Comparison of ENCODE assay signal across 15 cellular contexts in genomic region chr1:223180803-223181321, GRCh38. TPM values are rescaled to one million over a fixed set of nuclear protein-coding genes. Genes with fewer than 3 reads are reported as not detected.
DNase-seq lines count a peak whose midpoint lies in the region; ATAC-seq, FAIRE-seq and TF ChIP-seq lines count a peak whose summit lies in the region.
"Had no signal": no experiment of that assay in that cellular context is flagged by ENCODE, and none has a peak within 500 bp of the region (broad histone marks: within the 10 kb centered on the region; RNA-seq: fewer than 3 reads in every experiment).

No MANE protein-coding gene starts in this region.

- no peak for TF ChIP-seq POLR2A in NB4 (IDR thresholded peaks at IDR 0.05; ENCODE audit: extremely low read depth, insufficient read length)

- H3K4me3 Mint-ChIP-seq in activated T-cell treated with anti-CD3 and anti-CD28 coated beads, Interleukin-2, amount 50 U/mL, for 72 hours: no peak overlapping the region
- H3K4me3 Mint-ChIP-seq: B cell, HFFc6, mesothelial cell of epicardium had no signal

- peak; percentile 89 for FAIRE-seq in bronchial epithelial cell (lab: Jason Lieb, UNC)
- FAIRE-seq: endometrium, GM18507 had no signal

- H3K27me3 ChIP-seq in bronchial epithelial cell (ENCODE audit: control insufficient read depth, insufficient read depth, low read length): no peaks in the 10 kb centered on the region

- intact Hi-C loops in left colon (cut with DNase I, micrococcal nuclease): no loop called here

- H3K36me3 Mint-ChIP-seq in activated T-cell treated with anti-CD3 and anti-CD28 coated beads, Interleukin-2, amount 50 U/mL, for 72 hours (ENCODE audit: insufficient read depth in 2 of 2): no peaks in the 10 kb centered on the region
- H3K36me3 Mint-ChIP-seq: mesothelial cell of epicardium had no signal

- ATAC-seq in left colon (no peak), GM21717 (IDR thresholded peaks at IDR 0.05; ENCODE audit: unreplicated experiment) (no peak)
- no peak for ATAC-seq in activated T-cell treated with anti-CD3 and anti-CD28 coated beads, Interleukin-2, amount 50 U/mL, for 72 hours (replicated peaks in 1 of 2)

- peaks cover 29% of the 10 kb centered on the region for H3K4me1 Mint-ChIP-seq in activated T-cell treated with anti-CD3 and anti-CD28 coated beads, Interleukin-2, amount 50 U/mL, for 72 hours (ENCODE audit: low read depth)
- H3K4me1 Mint-ChIP-seq: B cell had no signal

- H3K4me3 ChIP-seq in NB4 (ENCODE audit: low read depth, low read length): no peak overlapping the region
- H3K4me3 ChIP-seq in bronchial epithelial cell (ENCODE audit: low read depth, low read length): no peak overlapping the region

- H3K27ac Mint-ChIP-seq in activated T-cell treated with anti-CD3 and anti-CD28 coated beads, Interleukin-2, amount 50 U/mL, for 72 hours: no peak overlapping the region
- H3K27ac Mint-ChIP-seq: B cell, HFFc6, mesothelial cell of epicardium had no signal

- H3K27me3 Mint-ChIP-seq in activated T-cell treated with anti-CD3 and anti-CD28 coated beads, Interleukin-2, amount 50 U/mL, for 72 hours (ENCODE audit: low read depth): peaks cover 22% of the 10 kb centered on the region

- DNase-seq in AG09319 (ENCODE audit: extremely low read depth, low read depth) (peak; percentile 22), NB4 (ENCODE audit: low read depth) (peak; percentile 88), bronchial epithelial cell (ENCODE audit: low read depth) (peak; percentile 87), medulla oblongata (ENCODE audit: extremely low spot score) (peak; percentile 81), left colon (no peak), DMS53 treated with DMSO at 0.1 percent for 48 hours (lab: John Stamatoyannopoulos, UW; ENCODE audit: unreplicated experiment) (no peak)
- DNase-seq in activated T-cell treated with anti-CD3 and anti-CD28 coated beads, Interleukin-2, amount 50 U/mL, for 72 hours: no peak
- DNase-seq: activated effector memory CD4-positive, alpha-beta T cell treated with anti-CD3 and anti-CD28 coated beads, Interleukin-2, amount 50 U/mL, for 16 hours; HFFc6; NCI-H526 had no signal

- no peak for TF ChIP-seq CTCF in AG09319 (IDR thresholded peaks at IDR 0.05; ENCODE audit: low read depth, low read length)
- TF ChIP-seq CTCF in NB4 (IDR thresholded peaks at IDR 0.05; ENCODE audit: low read depth, low read length): no peak
- TF ChIP-seq CTCF in bronchial epithelial cell (IDR thresholded peaks at IDR 0.05; ENCODE audit: insufficient read depth, low read length, severe bottlenecking): no peak

- H3K9me3 Mint-ChIP-seq in activated T-cell treated with anti-CD3 and anti-CD28 coated beads, Interleukin-2, amount 50 U/mL, for 72 hours: no peaks in the 10 kb centered on the region
- H3K9me3 Mint-ChIP-seq: HFFc6, mesothelial cell of epicardium had no signal

- no peaks in the 10 kb centered on the region for H3K36me3 ChIP-seq in bronchial epithelial cell (ENCODE audit: control insufficient read depth, insufficient read depth, low read length)

RNA-seq across cellular contexts. Expression of gene TLR5, which starts 37.8 kb away (rescaled TPM):
- total RNA-seq in bronchial epithelial cell: 0.79 and 2.2 TPM in 2 replicates
- 1 to 10 TPM; 1.3 to 3.5 TPM for total RNA-seq in left colon
- 1 to 10 TPM in 1 of 2 donors, under 1 TPM in 1; 0.60 to 1.4 TPM for total RNA-seq in activated T-cell treated with anti-CD3 and anti-CD28 coated beads, Interleukin-2, amount 50 U/mL, for 72 hours
- total RNA-seq: B cell had no signal

Comparison
In these comparisons a context has a peak if more than half of its experiments do, and no peak if none do; other contexts are left out.
1. DNase-seq: peak in AG09319 (single experiment), NB4 (single experiment), bronchial epithelial cell (single experiment) and medulla oblongata (single experiment); none in left colon (0 of 2), activated T-cell treated with anti-CD3 and anti-CD28 coated beads, Interleukin-2, amount 50 U/mL, for 72 hours (0 of 2) and DMS53 treated with DMSO at 0.1 percent for 48 hours (single experiment).